ENCODE assay signal across 2 cellular contexts in the genomic region with DNA sequence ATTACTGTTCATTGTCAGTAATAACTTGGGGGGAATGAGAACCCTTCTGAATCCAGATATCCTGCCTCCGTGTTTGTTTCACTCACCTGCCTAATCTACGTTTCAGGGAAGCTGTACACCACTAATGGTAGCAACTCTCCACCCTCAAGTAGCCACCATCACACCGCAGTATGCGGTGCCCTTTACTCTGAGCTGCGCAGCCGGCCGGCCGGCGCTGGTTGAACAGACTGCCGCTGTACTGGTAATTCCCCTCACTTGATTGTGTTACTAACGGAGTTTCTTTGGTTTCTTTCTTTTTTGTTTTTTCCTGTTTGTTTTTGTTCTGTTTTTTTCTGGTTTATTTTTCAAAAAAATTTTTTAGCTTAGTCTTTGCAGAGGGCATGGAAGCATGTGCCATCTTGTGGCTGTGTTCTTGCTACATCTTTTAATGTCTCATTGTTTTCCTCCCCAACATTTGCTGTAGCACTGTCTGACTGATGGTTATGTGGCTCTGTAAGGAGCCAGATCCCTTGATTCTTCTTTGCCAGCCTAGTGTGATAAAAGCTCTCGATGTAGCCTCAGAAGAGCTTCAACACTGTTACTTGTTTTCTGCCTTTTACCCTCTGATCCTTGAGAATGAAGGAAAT.
TF ChIP-seq lines count a peak whose summit lies in the region.

No MANE protein-coding gene starts in this region.

TF ChIP-seq in IMR-90, 13 proteins besides CTCF, POLR2A, EP300 and RAD21:
- TF ChIP-seq SMC3 (IDR thresholded peaks at IDR 0.05; ENCODE audit: low read depth, low read length) (peak; percentile 31; the same call in 1 of the 2 replicates), RFX5 (IDR thresholded peaks at IDR 0.05; ENCODE audit: low read depth, low read length) (no peak)

TF ChIP-seq in GM12878, 131 proteins besides CTCF, POLR2A, EP300 and RAD21:
- TF ChIP-seq SMC3 (IDR thresholded peaks at IDR 0.05; ENCODE audit: borderline replicate concordance, low read length) (peak; percentile 11; the same call in 1 of the 2 replicates), MEF2B (IDR thresholded peaks at IDR 0.05; ENCODE audit: partially characterized antibody, poor library complexity, severe bottlenecking) (no peak)
